Comparison of ENCODE assay signal across 8 cellular contexts in the genomic region with DNA sequence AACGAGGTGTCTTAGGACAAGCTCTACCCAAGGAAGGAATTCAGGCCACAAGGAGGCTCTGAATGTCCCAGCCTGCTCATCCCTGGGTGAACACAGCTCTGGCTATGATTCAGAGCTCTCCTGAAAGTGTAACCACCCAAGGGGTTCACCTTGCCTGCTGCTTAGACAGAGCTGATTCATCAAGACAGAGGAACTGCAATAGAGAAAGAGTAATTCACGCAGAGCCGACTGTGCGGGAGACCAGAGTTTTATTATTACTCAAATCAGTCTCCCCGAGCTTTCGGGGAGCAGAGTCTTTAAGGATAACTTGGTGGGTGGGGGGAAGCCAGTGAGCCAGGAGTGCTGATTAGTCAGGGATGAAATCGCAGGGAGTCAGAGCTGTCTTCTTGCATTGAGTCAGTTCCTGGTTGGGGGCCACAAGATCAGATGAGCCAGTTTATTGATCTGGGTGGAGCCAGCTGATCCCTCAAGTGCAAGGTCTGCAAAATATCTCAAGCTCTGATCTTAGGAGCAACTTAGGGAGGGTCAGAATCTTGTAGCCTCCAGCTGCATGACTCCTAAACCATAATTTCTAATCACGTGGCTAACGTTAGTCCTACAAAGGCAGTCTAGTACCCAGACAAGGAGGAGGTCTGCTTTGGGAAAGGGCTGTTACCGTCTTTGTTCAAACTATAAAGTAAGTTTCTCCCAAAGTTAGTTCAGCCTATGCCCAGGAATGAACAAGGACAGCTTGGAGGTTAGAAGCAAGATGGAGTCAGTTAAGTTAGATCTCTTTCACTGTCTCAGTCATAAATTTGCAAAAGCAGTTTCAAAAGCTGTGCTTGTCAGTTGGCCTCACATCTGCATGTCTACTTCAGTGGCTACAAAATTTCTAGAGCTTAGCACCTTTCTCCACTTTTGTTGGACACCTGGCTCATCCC.
DNase-seq lines count a peak whose midpoint lies in the region; ATAC-seq and TF ChIP-seq lines count a peak whose summit lies in the region.
"Not testable (repeated sequence)": the region's sequence is repeated elsewhere in the genome, so short reads cannot be mapped to it uniquely, and the experiment has no call there.

No MANE protein-coding gene starts in this region.

- H3K4me1 ChIP-seq in SJSA1 (replicated peaks) = peaks cover 74% of the 10 kb centered on the region

- H3K27me3 ChIP-seq in SJSA1 (replicated peaks) = not testable (repeated sequence)

- not testable (repeated sequence) for H3K9me3 Mint-ChIP-seq in activated T-helper 2 cell treated with anti-CD3 and anti-CD28 coated beads, Interferon-gamma antibody, Interleukin-2, Interleukin-4, amounts not matched to agents 10 μg/mL and 5 μg/mL and 100 μg/mL, durations not matched to agents 14 hours and 24 hours and 36 hours; stimulated activated naive CD8-positive, alpha-beta T cell treated with anti-CD3 and anti-CD28 coated beads, Interleukin-15, amount 100 ng/mL, for 72 hours

- not testable (repeated sequence) for H3K9me3 ChIP-seq in SJSA1 (replicated peaks)

- H3K27me3 Mint-ChIP-seq in activated T-helper 2 cell treated with anti-CD3 and anti-CD28 coated beads, Interferon-gamma antibody, Interleukin-2, Interleukin-4, amounts not matched to agents 10 μg/mL and 5 μg/mL and 100 μg/mL, durations not matched to agents 14 hours and 24 hours and 36 hours (ENCODE audit: low read depth) = peaks cover 11% of the 10 kb centered on the region
- H3K27me3 Mint-ChIP-seq in stimulated activated naive CD8-positive, alpha-beta T cell treated with anti-CD3 and anti-CD28 coated beads, Interleukin-15, amount 100 ng/mL, for 72 hours = peaks cover 11% of the 10 kb centered on the region

- peak; percentile 61 for ATAC-seq in GM21447 (IDR thresholded peaks at IDR 0.05; ENCODE audit: unreplicated experiment)
- ATAC-seq in HG03045 (IDR thresholded peaks at IDR 0.05; ENCODE audit: unreplicated experiment) = peak; percentile 69
- ATAC-seq in stimulated activated naive CD8-positive, alpha-beta T cell treated with anti-CD3 and anti-CD28 coated beads, Interleukin-15, amount 100 ng/mL, for 72 hours = peak; percentile 67

- intact Hi-C loops in activated T-helper 2 cell treated with anti-CD3 and anti-CD28 coated beads, Interferon-gamma antibody, Interleukin-2, Interleukin-4, amounts not matched to agents 10 μg/mL and 5 μg/mL and 100 μg/mL, durations not matched to agents 14 hours and 24 hours and 36 hours (cut with micrococcal nuclease) = loop anchor here (1.0 to 10.0 kb wide), 7 partner anchors 90 to 931 kb away; no protein-coding TSS in a partner anchor

- H3K36me3 Mint-ChIP-seq in activated T-helper 2 cell treated with anti-CD3 and anti-CD28 coated beads, Interferon-gamma antibody, Interleukin-2, Interleukin-4, amounts not matched to agents 10 μg/mL and 5 μg/mL and 100 μg/mL, durations not matched to agents 14 hours and 24 hours and 36 hours (ENCODE audit: low read depth) = not testable (repeated sequence)

- peak; percentile 75 to 83 for DNase-seq in SJSA1 (ENCODE audit: low read depth in 1 of 2, low spot score in 2 of 2)
- DNase-seq in activated T-helper 2 cell treated with anti-CD3 and anti-CD28 coated beads, Interferon-gamma antibody, Interleukin-2, Interleukin-4, amounts not matched to agents 10 μg/mL and 5 μg/mL and 100 μg/mL, durations not matched to agents 14 hours and 24 hours and 36 hours (ENCODE audit: low spot score) = peak; percentile 9
- DNase-seq in glomerular visceral epithelial cell (ENCODE audit: extremely low spot score) = peak; percentile 94
- DNase-seq in renal cortical epithelial cell (ENCODE audit: low read depth) = peak; percentile 96
- DNase-seq in stimulated activated naive CD8-positive, alpha-beta T cell treated with anti-CD3 and anti-CD28 coated beads, Interleukin-15, amount 100 ng/mL, for 72 hours = peak in 1 of 2 donors; percentile 36

- peak overlapping the region; percentile 53 for H3K27ac Mint-ChIP-seq in activated T-helper 2 cell treated with anti-CD3 and anti-CD28 coated beads, Interferon-gamma antibody, Interleukin-2, Interleukin-4, amounts not matched to agents 10 μg/mL and 5 μg/mL and 100 μg/mL, durations not matched to agents 14 hours and 24 hours and 36 hours
- H3K27ac Mint-ChIP-seq in stimulated activated naive CD8-positive, alpha-beta T cell treated with anti-CD3 and anti-CD28 coated beads, Interleukin-15, amount 100 ng/mL, for 72 hours = not testable (repeated sequence)

- H3K4me1 Mint-ChIP-seq in activated T-helper 2 cell treated with anti-CD3 and anti-CD28 coated beads, Interferon-gamma antibody, Interleukin-2, Interleukin-4, amounts not matched to agents 10 μg/mL and 5 μg/mL and 100 μg/mL, durations not matched to agents 14 hours and 24 hours and 36 hours (ENCODE audit: low read depth) = peaks cover 11% of the 10 kb centered on the region
- not testable (repeated sequence) for H3K4me1 Mint-ChIP-seq in stimulated activated naive CD8-positive, alpha-beta T cell treated with anti-CD3 and anti-CD28 coated beads, Interleukin-15, amount 100 ng/mL, for 72 hours

- not testable (repeated sequence) for H3K4me3 ChIP-seq in SJSA1

- not testable (repeated sequence) for H3K36me3 ChIP-seq in SJSA1

- not testable (repeated sequence) for H3K4me3 Mint-ChIP-seq in activated T-helper 2 cell treated with anti-CD3 and anti-CD28 coated beads, Interferon-gamma antibody, Interleukin-2, Interleukin-4, amounts not matched to agents 10 μg/mL and 5 μg/mL and 100 μg/mL, durations not matched to agents 14 hours and 24 hours and 36 hours (ENCODE audit: low read depth); stimulated activated naive CD8-positive, alpha-beta T cell treated with anti-CD3 and anti-CD28 coated beads, Interleukin-15, amount 100 ng/mL, for 72 hours

- H3K27ac ChIP-seq in SJSA1 = peak overlapping the region; percentile 93

- TF ChIP-seq CTCF in GM12873 (IDR thresholded peaks at IDR 0.05; ENCODE audit: insufficient read depth, low read depth, low read length, missing control alignments) = peak; percentile 8
